9 cellular contexts compared by ENCODE assay signal in the genomic region with DNA sequence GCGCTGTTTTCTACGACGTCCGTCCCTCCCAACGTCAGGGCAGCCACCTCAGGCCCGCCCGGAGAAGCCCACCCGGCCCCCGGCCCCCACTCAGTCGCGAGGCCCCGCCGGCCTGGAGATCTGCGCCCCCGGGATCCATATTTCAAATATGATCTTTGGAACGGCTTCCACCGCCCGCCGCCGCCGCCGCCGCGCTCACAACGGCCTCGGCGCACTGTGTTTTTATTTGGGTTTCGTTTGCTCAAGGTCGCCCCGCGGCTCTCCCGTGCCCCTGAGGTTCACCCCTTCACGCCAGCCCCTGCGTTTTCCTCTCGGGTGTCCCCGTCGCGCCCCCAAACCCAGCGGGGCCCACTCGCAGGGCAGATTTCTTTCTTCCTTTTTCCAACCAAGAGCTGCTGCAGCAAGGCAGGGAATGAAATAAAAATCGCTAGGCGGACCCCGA. TPM values are rescaled to one million over a fixed set of nuclear protein-coding genes. Genes with fewer than 3 reads are reported as not detected.
DNase-seq lines count a peak whose midpoint lies in the region; ATAC-seq and TF ChIP-seq lines count a peak whose summit lies in the region.
"Had no signal": no experiment of that assay in that cellular context is flagged by ENCODE, and none has a peak within 500 bp of the region (broad histone marks: within the 10 kb centered on the region; RNA-seq: fewer than 3 reads in every experiment).

No MANE protein-coding gene starts in this region.

- H3K79me2 ChIP-seq in SK-N-SH (ENCODE audit: insufficient read depth), result no peaks in the 10 kb centered on the region

- H3K27ac Mint-ChIP-seq in activated naive CD8-positive, alpha-beta T cell treated with anti-CD3 and anti-CD28 coated beads, Interleukin-2, amount 10 ng/mL, durations not matched to agents 7 days and 5 days, result no peak overlapping the region
- H3K27ac Mint-ChIP-seq: activated naive CD4-positive, alpha-beta T cell treated with anti-CD3 and anti-CD28 coated beads, Interleukin-2, amount 50 U/mL, for 72 hours had no signal

- no peak for TF ChIP-seq CTCF in SK-N-SH (IDR thresholded peaks at IDR 0.05)
- TF ChIP-seq CTCF in right lobe of liver (IDR thresholded peaks at IDR 0.05), result no peak
- TF ChIP-seq CTCF in thoracic aorta (IDR thresholded peaks at IDR 0.05), result no peak

- 15% methylated on average over 31 of the region's 43 CpGs for WGBS in SK-N-SH (ENCODE audit: low lambda C conversion rate)
- WGBS in right lobe of liver (ENCODE audit: insufficient coverage, low coverage, low lambda C conversion rate, missing lambda C conversion rate), result 0% methylated on average over 26 of the region's 43 CpGs

- H3K27ac ChIP-seq in SK-N-SH (ENCODE audit: low read depth in 2 of 2, low read length in 1 of 2) (peak overlapping the region in 1 of 2 experiments; percentile 50; a peak in 1 of 4 replicates), right lobe of liver (peak overlapping the region in 2 of 3 donors; percentile 75 to 82), thoracic aorta (peak overlapping the region in 1 of 2 donors; percentile 58)

- H3K27me3 Mint-ChIP-seq in activated naive CD8-positive, alpha-beta T cell treated with anti-CD3 and anti-CD28 coated beads, Interleukin-2, amount 10 ng/mL, durations not matched to agents 7 days and 5 days, result peaks cover 54% of the 10 kb centered on the region

- peaks cover 27% of the 10 kb centered on the region for H3F3A ChIP-seq in SK-N-SH (replicated peaks; ENCODE audit: insufficient read depth)

- peak overlapping the region; percentile 71 for H3K9ac ChIP-seq in SK-N-SH

- POLR2A ChIA-PET in SK-N-SH (lab: Yijun Ruan, JAX), result interaction anchor here (0.7 to 6.1 kb wide), 3 partner anchors 22 to 47 kb away, joined by 3 to 93 read pairs (median 3); no protein-coding TSS in a partner anchor
- POLR2A ChIA-PET in activated naive CD8-positive, alpha-beta T cell treated with anti-CD3 and anti-CD28 coated beads, Interleukin-2, amount 10 ng/mL, durations not matched to agents 7 days and 5 days (lab: Charles Lee), result interaction anchor here (1.7 to 5.2 kb wide), 2 partner anchors 33 to 46 kb away, joined by 3 to 76 read pairs; partner anchors contain the start of gene CBX8

- no peak for TF ChIP-seq POLR2A in right lobe of liver (IDR thresholded peaks at IDR 0.05)

- peak overlapping the region; percentile 96 for H3K4me2 ChIP-seq in SK-N-SH

- no peaks in the 10 kb centered on the region for H3K9me2 ChIP-seq in SK-N-SH

- no peak for ATAC-seq in SK-N-SH treated with all-trans-retinoic acid at 6 μM for 48 hours
- ATAC-seq in activated naive CD8-positive, alpha-beta T cell treated with anti-CD3 and anti-CD28 coated beads, Interleukin-2, amount 10 ng/mL, durations not matched to agents 7 days and 5 days (ENCODE audit: low read depth), result no peak
- no peak for ATAC-seq in right lobe of liver
- no peak for ATAC-seq in thoracic aorta (ENCODE audit: insufficient number of reproducible peaks, low FRiP score, low read depth)
- no peak for ATAC-seq in HG03460 (IDR thresholded peaks at IDR 0.05; ENCODE audit: unreplicated experiment)
- ATAC-seq: activated naive CD4-positive, alpha-beta T cell treated with anti-CD3 and anti-CD28 coated beads, Interleukin-2, amount 50 U/mL, for 72 hours had no signal

- TF ChIP-seq EP300 in SK-N-SH (IDR thresholded peaks at IDR 0.05; ENCODE audit: borderline replicate concordance in 1 of 2, low read depth in 1 of 2, low read length in 1 of 2), result no peak

- H3K27me3 ChIP-seq in SK-N-SH (ENCODE audit: insufficient read depth), result peaks cover 39% of the 10 kb centered on the region
- H3K27me3 ChIP-seq in right lobe of liver, result peaks cover 0 to 8% of the 10 kb centered on the region in 2 donors
- H3K27me3 ChIP-seq in thoracic aorta (replicated peaks; ENCODE audit: insufficient read depth), result peaks cover 27% of the 10 kb centered on the region

- H3K9me3 ChIP-seq in SK-N-SH (no peaks in the 10 kb centered on the region), right lobe of liver (no peaks in the 10 kb centered on the region), thoracic aorta (no peaks in the 10 kb centered on the region)

- H3K4me1 Mint-ChIP-seq in activated naive CD8-positive, alpha-beta T cell treated with anti-CD3 and anti-CD28 coated beads, Interleukin-2, amount 10 ng/mL, durations not matched to agents 7 days and 5 days, result peaks cover 8% of the 10 kb centered on the region

- intact Hi-C loops in right lobe of liver (cut with DNase I), result loop anchor here (5.0 to 10.0 kb wide), 3 partner anchors 41 to 141 kb away; no protein-coding TSS in a partner anchor

- H3K9me3 Mint-ChIP-seq in activated naive CD8-positive, alpha-beta T cell treated with anti-CD3 and anti-CD28 coated beads, Interleukin-2, amount 10 ng/mL, durations not matched to agents 7 days and 5 days, result no peaks in the 10 kb centered on the region
- H3K9me3 Mint-ChIP-seq: activated naive CD4-positive, alpha-beta T cell treated with anti-CD3 and anti-CD28 coated beads, Interleukin-2, amount 50 U/mL, for 72 hours had no signal

- TF ChIP-seq RAD21 in SK-N-SH (IDR thresholded peaks at IDR 0.05; ENCODE audit: low read length), result no peak

- H3K36me3 ChIP-seq in SK-N-SH (replicated peaks in 1 of 2; ENCODE audit: control insufficient read depth in 1 of 2, insufficient read depth in 2 of 2, low read length in 1 of 2), result no peaks in the 10 kb centered on the region
- no peaks in the 10 kb centered on the region for H3K36me3 ChIP-seq in right lobe of liver
- no peaks in the 10 kb centered on the region for H3K36me3 ChIP-seq in thoracic aorta

- H3K4me3 ChIP-seq in SK-N-SH (ENCODE audit: low read depth in 2 of 2, low read length in 1 of 2) (peak overlapping the region; percentile 53 to 61), right lobe of liver (peak overlapping the region; percentile 55 to 65 (median 64)), thoracic aorta (peak overlapping the region; percentile 89)

- H4K20me1 ChIP-seq in SK-N-SH (ENCODE audit: insufficient read depth), result no peaks in the 10 kb centered on the region

- no peaks in the 10 kb centered on the region for H3K36me3 Mint-ChIP-seq in activated naive CD8-positive, alpha-beta T cell treated with anti-CD3 and anti-CD28 coated beads, Interleukin-2, amount 10 ng/mL, durations not matched to agents 7 days and 5 days

- H2AFZ ChIP-seq in SK-N-SH (ENCODE audit: low read depth), result peak overlapping the region; percentile 70; the same call in 1 of the 2 replicates

- H3K4me1 ChIP-seq in SK-N-SH (ENCODE audit: control insufficient read depth in 1 of 2, insufficient read depth in 2 of 2, low read depth in 1 of 2, low read length in 1 of 2), result peaks cover 11 to 58% of the 10 kb centered on the region in 2 experiments; a peak in 3 of 4 replicates
- peaks cover 0 to 55% (median 8%) of the 10 kb centered on the region in 4 donors for H3K4me1 ChIP-seq in right lobe of liver
- H3K4me1 ChIP-seq in thoracic aorta (ENCODE audit: control insufficient read depth in 1 of 2, low read depth in 2 of 2), result peaks cover 34 to 55% of the 10 kb centered on the region in 2 donors

- CTCF ChIA-PET in SK-N-SH (lab: Yijun Ruan, JAX), result interaction anchor here (0.6 to 13.1 kb wide), 16 partner anchors 8 to 516 kb away, joined by 3 to 274 read pairs (median 28); partner anchors contain the start of gene CBX8

- peak overlapping the region; percentile 67 for H3K4me3 Mint-ChIP-seq in activated naive CD8-positive, alpha-beta T cell treated with anti-CD3 and anti-CD28 coated beads, Interleukin-2, amount 10 ng/mL, durations not matched to agents 7 days and 5 days

- DNase-seq in SK-N-SH, result no peak
- DNase-seq in activated naive CD8-positive, alpha-beta T cell treated with anti-CD3 and anti-CD28 coated beads, Interleukin-2, amount 10 ng/mL, durations not matched to agents 7 days and 5 days, result no peak
- DNase-seq in right lobe of liver, result peak in 2 of 3 donors; percentile 23 to 54
- DNase-seq in thoracic aorta (ENCODE audit: low spot score), result no peak
- DNase-seq in NAMALWA (ENCODE audit: low spot score), result no peak
- no peak for DNase-seq in NCI-H748 treated with DMSO at 0.1 percent for 48 hours (lab: John Stamatoyannopoulos, UW)

TF ChIP-seq in SK-N-SH, 30 proteins besides CTCF, POLR2A, EP300 and RAD21 (continues in another document):
- TF ChIP-seq CHD2 (IDR thresholded peaks at IDR 0.05; ENCODE audit: low read length, partially characterized antibody), result no peak
- TF ChIP-seq USF1 (IDR thresholded peaks at IDR 0.05; ENCODE audit: borderline replicate concordance, low read depth), result no peak
- TF ChIP-seq NFIC (IDR thresholded peaks at IDR 0.05; ENCODE audit: borderline replicate concordance), result no peak

TF ChIP-seq in SK-N-SH treated with all-trans-retinoic acid at 6 μM for 48 hours, 23 proteins besides CTCF, POLR2A, EP300 and RAD21 (continues in another document):
- TF ChIP-seq, protein P1, sequence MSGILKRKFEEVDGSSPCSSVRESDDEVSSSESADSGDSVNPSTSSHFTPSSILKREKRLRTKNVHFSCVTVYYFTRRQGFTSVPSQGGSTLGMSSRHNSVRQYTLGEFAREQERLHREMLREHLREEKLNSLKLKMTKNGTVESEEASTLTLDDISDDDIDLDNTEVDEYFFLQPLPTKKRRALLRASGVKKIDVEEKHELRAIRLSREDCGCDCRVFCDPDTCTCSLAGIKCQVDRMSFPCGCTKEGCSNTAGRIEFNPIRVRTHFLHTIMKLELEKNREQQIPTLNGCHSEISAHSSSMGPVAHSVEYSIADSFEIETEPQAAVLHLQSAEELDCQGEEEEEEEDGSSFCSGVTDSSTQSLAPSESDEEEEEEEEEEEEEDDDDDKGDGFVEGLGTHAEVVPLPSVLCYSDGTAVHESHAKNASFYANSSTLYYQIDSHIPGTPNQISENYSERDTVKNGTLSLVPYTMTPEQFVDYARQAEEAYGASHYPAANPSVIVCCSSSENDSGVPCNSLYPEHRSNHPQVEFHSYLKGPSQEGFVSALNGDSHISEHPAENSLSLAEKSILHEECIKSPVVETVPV (CRISPR knock-in tag; IDR thresholded peaks at IDR 0.05), result no peak
- no peak for TF ChIP-seq ZFP30 (CRISPR knock-in tag; IDR thresholded peaks at IDR 0.05)
- no peak for TF ChIP-seq ZC3H10 (CRISPR knock-in tag; IDR thresholded peaks at IDR 0.05)
- no peak for TF ChIP-seq PPARA (CRISPR knock-in tag; IDR thresholded peaks at IDR 0.05; ENCODE audit: borderline replicate concordance)
- TF ChIP-seq RARB (CRISPR knock-in tag; IDR thresholded peaks at IDR 0.05), result no peak

RNA-seq across cellular contexts. Expression of gene CBX4, which starts 4.3 kb away (rescaled TPM):
- 16.6 and 21.9 TPM in 2 replicates for polyA plus RNA-seq in SK-N-SH (2012; rRNA removed)
- 11.0 and 13.2 TPM in 2 replicates for polyA plus RNA-seq in SK-N-SH (2012; cell fraction: cytosol; rRNA removed)
- polyA plus RNA-seq in SK-N-SH (2012; cell fraction: nucleus; rRNA removed), result 23.6 and 29.2 TPM in 2 replicates
- 10 to 100 TPM; 53.8 to 54.4 TPM for total RNA-seq in activated naive CD8-positive, alpha-beta T cell treated with anti-CD3 and anti-CD28 coated beads, Interleukin-2, amount 10 ng/mL, durations not matched to agents 7 days and 5 days
- total RNA-seq in right lobe of liver, result 10 to 100 TPM in 5 of 6 experiments, 1 to 10 TPM in 1; 8.9 to 21.9 (median 15.1) TPM
- total RNA-seq in thoracic aorta, result 10 to 100 TPM in 1 of 2 donors, 1 to 10 TPM in 1; 6.2 to 10.4 TPM

RNA-seq across cellular contexts. Expression of gene CBX8, which starts 46.6 kb away (rescaled TPM):
- polyA plus RNA-seq in SK-N-SH (2012; rRNA removed), result 2.1 and 2.9 TPM in 2 replicates
- polyA plus RNA-seq in SK-N-SH (2012; cell fraction: cytosol; rRNA removed), result 2.0 and 2.8 TPM in 2 replicates
- 6.1 and 6.5 TPM in 2 replicates for polyA plus RNA-seq in SK-N-SH (2012; cell fraction: nucleus; rRNA removed)
- 1 to 10 TPM; 4.9 to 5.5 TPM for total RNA-seq in activated naive CD8-positive, alpha-beta T cell treated with anti-CD3 and anti-CD28 coated beads, Interleukin-2, amount 10 ng/mL, durations not matched to agents 7 days and 5 days
- total RNA-seq in right lobe of liver (1 to 10 TPM; 1.2 to 4.7 (median 2.0) TPM), thoracic aorta (1 to 10 TPM in 1 of 2 donors, under 1 TPM in 1; 0.71 to 7.4 TPM)

Comparison
In these comparisons a context has a peak if more than half of its experiments do, and no peak if none do; other contexts are left out.
1. DNase-seq: peak in right lobe of liver (2 of 3); none in SK-N-SH (single experiment), activated naive CD8-positive, alpha-beta T cell treated with anti-CD3 and anti-CD28 coated beads, Interleukin-2, amount 10 ng/mL, durations not matched to agents 7 days and 5 days (single experiment), thoracic aorta (single experiment), NAMALWA (single experiment) and NCI-H748 treated with DMSO at 0.1 percent for 48 hours (single experiment).
2. Peak in every context shown above with its lines, with median percentiles within 50 percentile points of each other: H3K4me3 ChIP-seq.